8 cellular contexts compared by ENCODE assay signal in genomic region chr9:131405858-131406566, GRCh38. TPM values are rescaled to one million over a fixed set of nuclear protein-coding genes. Genes with fewer than 3 reads are reported as not detected.
DNase-seq lines count a peak whose midpoint lies in the region; TF ChIP-seq lines count a peak whose summit lies in the region.

No MANE protein-coding gene starts in this region.

- 45 to 57% (median 50%) methylated on average over 8 to 9 of the region's 9 CpGs for WGBS in adrenal gland, 4 donors

- DNase-seq in NCI-H2171 treated with DMSO at 0.1 percent for 48 hours (lab: John Stamatoyannopoulos, UW) (peak; percentile 47), NCI-H2171 (lab: John Stamatoyannopoulos, UW) (no peak), adrenal gland (no peak), substantia nigra (lab: John Stamatoyannopoulos, UW) (peak in 1 of 49 donors; percentile 47), ecto neural progenitor cell (ENCODE audit: low spot score) (no peak), globus pallidus (ENCODE audit: low spot score) (no peak)
- no peak for DNase-seq in activated CD4-positive, CD25-positive, alpha-beta regulatory T cell (lab: John Stamatoyannopoulos, UW)

- H3K9me3 ChIP-seq in adrenal gland (replicated peaks in 1 of 3): no peaks in the 10 kb centered on the region

- intact Hi-C loops in adrenal gland (cut with DNase I): loop anchor here in 1 of 2 donors (10.0 kb wide), 1 partner anchor 759 kb away; the partner anchor contains the start of gene NTNG2

- TF ChIP-seq POLR2A in adrenal gland (IDR thresholded peaks at IDR 0.05): no peak

- no peak for TF ChIP-seq CTCF in adrenal gland (IDR thresholded peaks at IDR 0.05)

- H3K36me3 ChIP-seq in adrenal gland (replicated peaks in 1 of 2): no peaks in the 10 kb centered on the region

- H3K27ac ChIP-seq in adrenal gland (peak overlapping the region; percentile 33 to 93 (median 63)), layer of hippocampus (ENCODE audit: low read depth, low read length) (peak overlapping the region; percentile 12), substantia nigra (ENCODE audit: low read depth, low read length, poor library complexity, severe bottlenecking) (peak overlapping the region; percentile 51)

- H3K4me3 ChIP-seq in adrenal gland: no peak overlapping the region

- H3K27me3 ChIP-seq in adrenal gland (no peaks in the 10 kb centered on the region), layer of hippocampus (ENCODE audit: control insufficient read depth, insufficient read depth, low read length) (no peaks in the 10 kb centered on the region)

- H3K4me1 ChIP-seq in adrenal gland (replicated peaks in 1 of 2): peaks cover 89 to 98% of the 10 kb centered on the region in 2 donors

RNA-seq across cellular contexts. Expression of gene PRRC2B, which starts 12.1 kb away (rescaled TPM):
- 100 to 1,000 TPM; 109 to 255 (median 161) TPM for total RNA-seq in adrenal gland
- polyA plus RNA-seq in adrenal gland: 100 to 1,000 TPM in 1 of 3 donors, 10 to 100 TPM in 2; 56.9 to 141 (median 98.1) TPM

Comparison
In these comparisons a context has a peak if more than half of its experiments do, and no peak if none do; other contexts are left out.
1. H3K27ac ChIP-seq: peak in every context shown above with its lines; median percentile 63 in adrenal gland; 51 in substantia nigra; 12 in layer of hippocampus.